9 cellular contexts compared by ENCODE assay signal in the genomic region with DNA sequence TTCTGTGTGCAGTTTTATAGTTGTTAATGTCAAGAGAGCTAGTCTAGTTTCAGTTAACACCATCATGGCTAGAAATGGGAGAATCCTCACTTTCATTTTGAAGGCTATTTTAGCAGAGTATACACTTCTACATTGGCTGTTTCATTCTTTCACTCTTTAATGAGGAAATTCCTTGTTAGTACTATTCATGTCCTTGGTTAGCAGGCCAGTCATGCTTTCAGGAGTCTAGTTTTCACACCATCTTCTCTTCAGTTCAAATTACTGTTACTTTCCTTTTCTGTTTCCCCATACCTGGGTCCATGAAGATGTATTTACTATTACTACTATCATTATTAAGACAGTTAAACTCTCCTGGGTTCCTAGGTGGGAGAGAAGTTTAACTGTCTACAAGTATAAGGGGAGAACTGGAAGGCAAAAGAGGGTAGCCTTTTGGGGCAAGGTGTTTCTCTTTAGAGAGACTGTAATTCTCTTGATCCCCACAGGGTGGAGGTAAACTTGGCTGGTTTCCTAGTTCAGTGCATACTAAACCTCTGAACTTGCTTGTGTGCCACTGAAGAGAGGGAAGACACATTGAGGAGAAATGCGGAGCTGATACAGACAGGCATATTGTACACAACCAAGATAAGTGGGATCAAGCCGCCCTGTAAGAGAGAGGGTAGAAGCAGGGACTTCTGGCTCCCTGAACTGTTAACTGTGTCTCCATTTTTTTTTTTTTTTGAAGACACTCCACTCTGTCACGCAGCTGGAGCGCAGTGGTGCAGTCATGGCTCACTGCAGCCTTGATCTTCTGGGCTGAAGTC. TPM values are rescaled to one million over a fixed set of nuclear protein-coding genes. Genes with fewer than 3 reads are reported as not detected.
A peak's percentile ranks its signal among the peaks of the same experiment; 100 is the strongest.
DNase-seq lines count a peak whose midpoint lies in the region; ATAC-seq and TF ChIP-seq lines count a peak whose summit lies in the region.
"Had no signal": no experiment of that assay in that cellular context is flagged by ENCODE, and none has a peak within 500 bp of the region (broad histone marks: within the 10 kb centered on the region; RNA-seq: fewer than 3 reads in every experiment).

No MANE protein-coding gene starts in this region.

- H3K27ac Mint-ChIP-seq in activated T-helper 1 cell treated with anti-CD3 and anti-CD28 coated beads, Interleukin-12 subunit alpha, Interleukin-12 subunit beta, Interleukin-2, Interleukin-4 antibody, amounts not matched to agents 30 ng/mL and 10 ng/mL and 1 ng/mL, durations not matched to agents 14 hours and 24 hours and 36 hours: no peak overlapping the region

- no peak overlapping the region for H3K9ac ChIP-seq in OCI-LY1 (ENCODE audit: low read length)
- H3K9ac ChIP-seq: BLaER1 had no signal

- TF ChIP-seq CTCF in OCI-LY1 (IDR thresholded peaks at IDR 0.05; ENCODE audit: low read length): peak; percentile 61
- peak; percentile 34 to 82 (median 66) for TF ChIP-seq CTCF in dorsolateral prefrontal cortex (IDR thresholded peaks at IDR 0.05 in 54 of 56, conservative IDR thresholded peaks at IDR 0.05 in 2 of 56; ENCODE audit: low read depth in 1 of 56, partially characterized antibody in 56 of 56)

- no peak overlapping the region for H3K4me3 Mint-ChIP-seq in activated T-helper 1 cell treated with anti-CD3 and anti-CD28 coated beads, Interleukin-12 subunit alpha, Interleukin-12 subunit beta, Interleukin-2, Interleukin-4 antibody, amounts not matched to agents 30 ng/mL and 10 ng/mL and 1 ng/mL, durations not matched to agents 14 hours and 24 hours and 36 hours

- H3K4me1 ChIP-seq in OCI-LY1 (ENCODE audit: insufficient read depth, low read length, severe bottlenecking): no peaks in the 10 kb centered on the region

- H3K27me3 Mint-ChIP-seq in activated T-helper 1 cell treated with anti-CD3 and anti-CD28 coated beads, Interleukin-12 subunit alpha, Interleukin-12 subunit beta, Interleukin-2, Interleukin-4 antibody, amounts not matched to agents 30 ng/mL and 10 ng/mL and 1 ng/mL, durations not matched to agents 14 hours and 24 hours and 36 hours (ENCODE audit: insufficient read depth): peaks cover 54% of the 10 kb centered on the region

- no peaks in the 10 kb centered on the region for H3F3A ChIP-seq in OCI-LY1 (ENCODE audit: insufficient read depth, low read length)

- no peak overlapping the region for H3K4me2 ChIP-seq in OCI-LY1 (ENCODE audit: low read length)
- H3K4me2 ChIP-seq: BLaER1 had no signal

- H3K9me3 ChIP-seq in OCI-LY1 (ENCODE audit: low read length): no peaks in the 10 kb centered on the region

- H3K9me2 ChIP-seq in OCI-LY1 (ENCODE audit: low read depth, low read length): no peaks in the 10 kb centered on the region

- no peaks in the 10 kb centered on the region for H3K79me2 ChIP-seq in OCI-LY1 (ENCODE audit: insufficient read depth, low read length)

- H3K27me3 ChIP-seq in OCI-LY1 (ENCODE audit: insufficient read depth, low read length) (no peaks in the 10 kb centered on the region), dorsolateral prefrontal cortex (peaks cover 0 to 5% (median 0%) of the 10 kb centered on the region in 45 donors)

- H3K4me3 ChIP-seq in OCI-LY1 (ENCODE audit: low read depth, low read length, poor library complexity, severe bottlenecking) (no peak overlapping the region), dorsolateral prefrontal cortex (peak overlapping the region in 14 of 59 donors; percentile 0 to 33 (median 16))
- H3K4me3 ChIP-seq: BLaER1 had no signal

- H4K20me1 ChIP-seq in OCI-LY1 (ENCODE audit: insufficient read depth, low read length): no peaks in the 10 kb centered on the region
- H4K20me1 ChIP-seq: BLaER1 had no signal

- peak; percentile 46 for DNase-seq in DMS79 treated with DMSO at 0.1 percent for 48 hours (lab: John Stamatoyannopoulos, UW)
- DNase-seq in DMS79 (lab: John Stamatoyannopoulos, UW): no peak
- peak; percentile 33 for DNase-seq in HT1080 (ENCODE audit: low read depth)
- no peak for DNase-seq in dorsolateral prefrontal cortex
- peak; percentile 20 for DNase-seq in mucosa of gallbladder (ENCODE audit: low spot score)
- DNase-seq in activated T-helper 1 cell treated with anti-CD3 and anti-CD28 coated beads, Interleukin-12 subunit alpha, Interleukin-12 subunit beta, Interleukin-2, Interleukin-4 antibody, amounts not matched to agents 30 ng/mL and 10 ng/mL and 1 ng/mL, durations not matched to agents 14 hours and 24 hours and 36 hours (ENCODE audit: low spot score): no peak

- H3K27ac ChIP-seq in OCI-LY1 (ENCODE audit: low read depth, low read length, poor library complexity, severe bottlenecking) (no peak overlapping the region), dorsolateral prefrontal cortex (peak overlapping the region in 1 of 59 donors; percentile 14)
- H3K27ac ChIP-seq: BLaER1 had no signal

- no peaks in the 10 kb centered on the region for H3K36me3 ChIP-seq in OCI-LY1 (ENCODE audit: insufficient read depth, low read length)
- H3K36me3 ChIP-seq: BLaER1 had no signal

- no peak for ATAC-seq in HG03469 (IDR thresholded peaks at IDR 0.05; ENCODE audit: unreplicated experiment)

- H3K9me3 Mint-ChIP-seq in activated T-helper 1 cell treated with anti-CD3 and anti-CD28 coated beads, Interleukin-12 subunit alpha, Interleukin-12 subunit beta, Interleukin-2, Interleukin-4 antibody, amounts not matched to agents 30 ng/mL and 10 ng/mL and 1 ng/mL, durations not matched to agents 14 hours and 24 hours and 36 hours: peaks cover 18% of the 10 kb centered on the region

- no peak overlapping the region for H2AFZ ChIP-seq in OCI-LY1 (ENCODE audit: low read length)

- intact Hi-C loops in dorsolateral prefrontal cortex (cut with DNase I): loop anchor here in 1 of 2 donors (2.0 kb wide), 1 partner anchor 109 kb away; no protein-coding TSS in a partner anchor
- intact Hi-C loops in activated T-helper 1 cell treated with anti-CD3 and anti-CD28 coated beads, Interleukin-12 subunit alpha, Interleukin-12 subunit beta, Interleukin-2, Interleukin-4 antibody, amounts not matched to agents 30 ng/mL and 10 ng/mL and 1 ng/mL, durations not matched to agents 14 hours and 24 hours and 36 hours (cut with micrococcal nuclease): loop anchor here (1.0 to 10.0 kb wide), 4 partner anchors 33 to 343 kb away; a partner anchor contains a TSS

- peaks cover 4% of the 10 kb centered on the region for H3K4me1 Mint-ChIP-seq in activated T-helper 1 cell treated with anti-CD3 and anti-CD28 coated beads, Interleukin-12 subunit alpha, Interleukin-12 subunit beta, Interleukin-2, Interleukin-4 antibody, amounts not matched to agents 30 ng/mL and 10 ng/mL and 1 ng/mL, durations not matched to agents 14 hours and 24 hours and 36 hours (ENCODE audit: low read depth)

- no peaks in the 10 kb centered on the region for H3K36me3 Mint-ChIP-seq in activated T-helper 1 cell treated with anti-CD3 and anti-CD28 coated beads, Interleukin-12 subunit alpha, Interleukin-12 subunit beta, Interleukin-2, Interleukin-4 antibody, amounts not matched to agents 30 ng/mL and 10 ng/mL and 1 ng/mL, durations not matched to agents 14 hours and 24 hours and 36 hours (ENCODE audit: low read depth)

RNA-seq across cellular contexts. Expression of a gene that starts 41.3 kb away (rescaled TPM):
- total RNA-seq in HT1080 (2014; rRNA removed; shearing (Covaris generic)): not detected in 2 replicates
- polyA plus RNA-seq in HT1080 (2015; cell fraction: cytosol; rRNA removed): not detected in 2 replicates
- polyA plus RNA-seq in HT1080 (2015; cell fraction: nucleus; rRNA removed): not detected in 2 replicates
- 10 to 100 TPM in 94 of 120 experiments, 1 to 10 TPM in 26; 6.0 to 28.7 (median 12.4) TPM for total RNA-seq in dorsolateral prefrontal cortex
- total RNA-seq in mucosa of gallbladder: not detected
- not detected in 2 replicates for total RNA-seq in activated T-helper 1 cell treated with anti-CD3 and anti-CD28 coated beads, Interleukin-12 subunit alpha, Interleukin-12 subunit beta, Interleukin-2, Interleukin-4 antibody, amounts not matched to agents 30 ng/mL and 10 ng/mL and 1 ng/mL, durations not matched to agents 14 hours and 24 hours and 36 hours

RNA-seq across cellular contexts. Expression of a gene that starts 42.4 kb away (rescaled TPM):
- total RNA-seq in HT1080 (2014; rRNA removed; shearing (Covaris generic)): 1.7 and 1.9 TPM in 2 replicates
- polyA plus RNA-seq in HT1080 (2015; cell fraction: cytosol; rRNA removed): not detected in 2 replicates
- 0.26 TPM in 1 of 2 replicates, not detected in the other for polyA plus RNA-seq in HT1080 (2015; cell fraction: nucleus; rRNA removed)
- total RNA-seq in dorsolateral prefrontal cortex (not detected), mucosa of gallbladder (not detected)
- not detected in 2 replicates for total RNA-seq in activated T-helper 1 cell treated with anti-CD3 and anti-CD28 coated beads, Interleukin-12 subunit alpha, Interleukin-12 subunit beta, Interleukin-2, Interleukin-4 antibody, amounts not matched to agents 30 ng/mL and 10 ng/mL and 1 ng/mL, durations not matched to agents 14 hours and 24 hours and 36 hours

RNA-seq across cellular contexts. Expression of a gene that starts 59.3 kb away (rescaled TPM):
- not detected in 2 replicates for total RNA-seq in HT1080 (2014; rRNA removed; shearing (Covaris generic))
- polyA plus RNA-seq in HT1080 (2015; cell fraction: cytosol; rRNA removed): not detected in 2 replicates
- polyA plus RNA-seq in HT1080 (2015; cell fraction: nucleus; rRNA removed): not detected in 2 replicates
- total RNA-seq in dorsolateral prefrontal cortex: 1 to 10 TPM in 5 of 120 experiments, under 1 TPM in 5, not detected in 110; 0.65 to 1.8 (median 1.0) TPM
- not detected for total RNA-seq in mucosa of gallbladder
- not detected in 2 replicates for total RNA-seq in activated T-helper 1 cell treated with anti-CD3 and anti-CD28 coated beads, Interleukin-12 subunit alpha, Interleukin-12 subunit beta, Interleukin-2, Interleukin-4 antibody, amounts not matched to agents 30 ng/mL and 10 ng/mL and 1 ng/mL, durations not matched to agents 14 hours and 24 hours and 36 hours

Comparison
In these comparisons a context has a peak if more than half of its experiments do, and no peak if none do; other contexts are left out.
1. DNase-seq: peak in DMS79 treated with DMSO at 0.1 percent for 48 hours (single experiment), HT1080 (single experiment) and mucosa of gallbladder (single experiment); none in DMS79 (single experiment), dorsolateral prefrontal cortex (0 of 10) and activated T-helper 1 cell treated with anti-CD3 and anti-CD28 coated beads, Interleukin-12 subunit alpha, Interleukin-12 subunit beta, Interleukin-2, Interleukin-4 antibody, amounts not matched to agents 30 ng/mL and 10 ng/mL and 1 ng/mL, durations not matched to agents 14 hours and 24 hours and 36 hours (single experiment).